18 cellular contexts compared by ENCODE assay signal in genomic region chr3:186224211-186224610, GRCh38.
"Had no signal": no experiment of that assay in that cellular context is flagged by ENCODE, and none has a peak within 500 bp of the region (broad histone marks: within the 10 kb centered on the region; RNA-seq: fewer than 3 reads in every experiment).

No MANE protein-coding gene starts in this region.

- H3K9me3 ChIP-seq: colonic mucosa, esophagus muscularis mucosa, heart right ventricle, left lung, lower lobe of right lung, mucosa of descending colon had no signal

- H3K27ac ChIP-seq: colonic mucosa, esophagus muscularis mucosa, foreskin keratinocyte, heart right ventricle, left lung, lower lobe of right lung had no signal

- DNase-seq: colonic mucosa; dermis blood vessel endothelial cell; dorsolateral prefrontal cortex; effector CD4-positive, alpha-beta T cell; effector memory CD4-positive, alpha-beta T cell; foreskin keratinocyte; glutamatergic neuron; head of caudate nucleus; heart right ventricle; left cardiac atrium; left lung; left ventricle myocardium superior; lower lobe of right lung; mesenchymal stem cell; mucosa of descending colon; naive B cell had no signal

- H3K36me3 Mint-ChIP-seq: mesothelial cell of epicardium, naive B cell had no signal

- ATAC-seq: foreskin keratinocyte, heart right ventricle, left cardiac atrium, left lung, left ventricle myocardium superior, lower lobe of right lung, mucosa of descending colon had no signal

- H3K4me3 ChIP-seq: colonic mucosa, dorsolateral prefrontal cortex, esophagus muscularis mucosa, heart right ventricle, left lung, lower lobe of right lung, mucosa of descending colon had no signal

- H3K27me3 ChIP-seq: colonic mucosa, dorsolateral prefrontal cortex, esophagus muscularis mucosa, left lung had no signal

- H3K9me3 Mint-ChIP-seq: mesothelial cell of epicardium, naive B cell had no signal

- H3K4me1 ChIP-seq: colonic mucosa, foreskin keratinocyte, left lung, lower lobe of right lung had no signal

- H3K27ac Mint-ChIP-seq: mesothelial cell of epicardium had no signal

- H3K4me3 Mint-ChIP-seq: mesothelial cell of epicardium, naive B cell had no signal

- H3K36me3 ChIP-seq: colonic mucosa, heart right ventricle, left lung, lower lobe of right lung had no signal
